Comparison of ENCODE assay signal across 23 cellular contexts in genomic region chr5:114148253-114148652, GRCh38.
"Had no signal": no experiment of that assay in that cellular context is flagged by ENCODE, and none has a peak within 500 bp of the region (broad histone marks: within the 10 kb centered on the region; RNA-seq: fewer than 3 reads in every experiment).

No MANE protein-coding gene starts in this region.

- H3K9me3 ChIP-seq: adrenal gland, colonic mucosa, gastrocnemius medialis, right lobe of liver, transverse colon, uterus had no signal

- H3K36me3 ChIP-seq: adrenal gland, breast epithelium, colonic mucosa, esophagus muscularis mucosa, gastrocnemius medialis, right lobe of liver, transverse colon, uterus had no signal

- H3K27ac ChIP-seq: adrenal gland, breast epithelium, colonic mucosa, dorsolateral prefrontal cortex, esophagus muscularis mucosa, gastrocnemius medialis, right lobe of liver, skin epidermis, transverse colon, uterus had no signal

- ATAC-seq: activated CD8-positive, alpha-beta T cell treated with anti-CD3 and anti-CD28 coated beads, Interleukin-2, amount 10 ng/mL, durations not matched to agents 7 days and 5 days; effector memory CD8-positive, alpha-beta T cell; gastrocnemius medialis; left lobe of liver; naive thymus-derived CD8-positive, alpha-beta T cell; stimulated activated effector memory CD8-positive, alpha-beta T cell treated with anti-CD3 and anti-CD28 coated beads, Interleukin-12 subunit alpha, Interleukin-12 subunit beta, amount 100 ng/mL, for 72 hours had no signal

- FAIRE-seq: astrocyte had no signal

- H3K27me3 ChIP-seq: adrenal gland, breast epithelium, colonic mucosa, dorsolateral prefrontal cortex, esophagus muscularis mucosa, gastrocnemius medialis, right lobe of liver, transverse colon, uterus had no signal

- DNase-seq: activated CD4-positive, alpha-beta T cell treated with anti-CD3 and anti-CD28 coated beads for 1 hour; activated CD4-positive, alpha-beta T cell treated with anti-CD3 and anti-CD28 coated beads, Interleukin-2, amount 50 U/mL, for 1 hour; activated CD8-positive, alpha-beta T cell treated with anti-CD3 and anti-CD28 coated beads, Interleukin-2, amount 10 ng/mL, durations not matched to agents 7 days and 5 days; activated naive CD4-positive, alpha-beta T cell; adrenal gland; colonic mucosa; dorsolateral prefrontal cortex; effector memory CD8-positive, alpha-beta T cell; gastrocnemius medialis; hypothalamus; naive thymus-derived CD8-positive, alpha-beta T cell; right lobe of liver; stimulated activated CD4-positive, alpha-beta T cell treated with anti-CD3 and anti-CD28 coated beads, Interleukin-2, amount 100 ng/mL, for 24 hours; T-helper 9 cell; transverse colon; uterus had no signal

- H3K4me3 ChIP-seq: adrenal gland, breast epithelium, colonic mucosa, dorsolateral prefrontal cortex, esophagus muscularis mucosa, gastrocnemius medialis, lung, right lobe of liver, skin epidermis, transverse colon, uterus had no signal

- H3K4me1 ChIP-seq: adrenal gland, breast epithelium, colonic mucosa, esophagus muscularis mucosa, gastrocnemius medialis, right lobe of liver, transverse colon, uterus had no signal
